ENCODE assay signal across 8 cellular contexts in genomic region chr7:151426486-151426905, GRCh38. TPM values are rescaled to one million over a fixed set of nuclear protein-coding genes. Genes with fewer than 3 reads are reported as not detected.
DNase-seq lines count a peak whose midpoint lies in the region; ATAC-seq lines count a peak whose summit lies in the region.

No MANE protein-coding gene starts in this region.

- peaks cover 12% of the 10 kb centered on the region; the same call in 1 of the 2 replicates for H3F3A ChIP-seq in GM23248 (ENCODE audit: insufficient read depth)

- in situ Hi-C loops in GM23248 (cut with MboI), result no loop called here

- no peak overlapping the region; the same call in 1 of the 2 replicates for H3K4me3 ChIP-seq in GM23248
- no peak overlapping the region for H3K4me3 ChIP-seq in skeletal muscle satellite cell (ENCODE audit: low read length)
- no peak overlapping the region for H3K4me3 ChIP-seq in Karpas-422 (ENCODE audit: low read length)

- peaks cover 6% of the 10 kb centered on the region; the same call in 1 of the 2 replicates for H3K27me3 ChIP-seq in GM23248 (replicated peaks; ENCODE audit: insufficient read depth)
- peaks cover 37% of the 10 kb centered on the region for H3K27me3 ChIP-seq in skeletal muscle satellite cell (ENCODE audit: control insufficient read depth, insufficient read depth, low read length)
- H3K27me3 ChIP-seq in Karpas-422 (ENCODE audit: low read length), result no peaks in the 10 kb centered on the region

- H3K27ac ChIP-seq in GM23248 (peak overlapping the region; percentile 45), Karpas-422 (ENCODE audit: low read length) (no peak overlapping the region)

- no peaks in the 10 kb centered on the region for H3K79me2 ChIP-seq in GM23248 (ENCODE audit: insufficient read depth)
- H3K79me2 ChIP-seq in Karpas-422 (ENCODE audit: low read length), result no peaks in the 10 kb centered on the region

- H3K4me1 ChIP-seq in GM23248 (ENCODE audit: insufficient read depth) (peaks cover 24% of the 10 kb centered on the region), skeletal muscle satellite cell (ENCODE audit: control insufficient read depth, insufficient read depth, low read length) (peaks cover 18% of the 10 kb centered on the region), Karpas-422 (ENCODE audit: low read length) (no peaks in the 10 kb centered on the region)

- ATAC-seq in left cardiac atrium, result peak; percentile 50 to 60
- ATAC-seq in esophagus mucosa, result no peak

- intact Hi-C loops in left cardiac atrium (cut with DNase I), result no loop called here

- H3K9me2 ChIP-seq in GM23248 (ENCODE audit: insufficient read depth) (no peaks in the 10 kb centered on the region), Karpas-422 (replicated peaks; ENCODE audit: insufficient read depth, low read length) (no peaks in the 10 kb centered on the region)

- peak overlapping the region; percentile 30 for H3K4me2 ChIP-seq in GM23248 (ENCODE audit: unreplicated experiment)
- H3K4me2 ChIP-seq in skeletal muscle satellite cell (ENCODE audit: low read length), result peak overlapping the region; percentile 51
- H3K4me2 ChIP-seq in Karpas-422 (ENCODE audit: low read depth, low read length, poor library complexity, severe bottlenecking), result no peak overlapping the region

- H3K9me3 ChIP-seq in GM23248 (ENCODE audit: low read depth) (no peaks in the 10 kb centered on the region), skeletal muscle satellite cell (replicated peaks; ENCODE audit: low read length) (peaks cover 4% of the 10 kb centered on the region), Karpas-422 (ENCODE audit: low read length) (no peaks in the 10 kb centered on the region)

- no peak overlapping the region for H2AFZ ChIP-seq in GM23248
- H2AFZ ChIP-seq in Karpas-422 (ENCODE audit: low read length), result no peak overlapping the region

- WGBS in GM23248 (ENCODE audit: low coverage in 1 of 2, low lambda C conversion rate in 2 of 2, missing lambda C conversion rate in 2 of 2), 2 experiments, result 19 to 25% methylated on average over 13 of the region's 13 CpGs

- H4K20me1 ChIP-seq in GM23248 (ENCODE audit: insufficient read depth) (no peaks in the 10 kb centered on the region), Karpas-422 (ENCODE audit: insufficient read depth, low read depth, low read length) (no peaks in the 10 kb centered on the region)

- no peak overlapping the region for H3K9ac ChIP-seq in GM23248
- H3K9ac ChIP-seq in skeletal muscle satellite cell (ENCODE audit: low read depth, low read length), result no peak overlapping the region
- no peak overlapping the region for H3K9ac ChIP-seq in Karpas-422 (ENCODE audit: low read length)

- H3K36me3 ChIP-seq in GM23248 (ENCODE audit: low read depth), result no peaks in the 10 kb centered on the region
- no peaks in the 10 kb centered on the region for H3K36me3 ChIP-seq in skeletal muscle satellite cell (ENCODE audit: insufficient read depth, low read length)
- H3K36me3 ChIP-seq in Karpas-422 (ENCODE audit: insufficient read depth, low read length), result no peaks in the 10 kb centered on the region

- DNase-seq in GM23248 (peak; percentile 86), T1000 (lab: John Stamatoyannopoulos, UW) (peak; percentile 73), left cardiac atrium (peak; percentile 85), Karpas-422 (no peak), Kasumi-1 (lab: John Stamatoyannopoulos, UW) (no peak)
- DNase-seq in stimulated activated CD4-positive, alpha-beta T cell treated with anti-CD3 and anti-CD28 coated beads, Interleukin-4, amount 100 ng/mL, for 4 hours, result no peak

RNA-seq across cellular contexts. Expression of gene CRYGN, which starts 13.4 kb away (rescaled TPM):
- not detected in 2 replicates for total RNA-seq in GM23248 (2014; rRNA removed; shearing (Covaris generic))
- polyA plus RNA-seq in GM23248 (2016; fragmentation: Nextera tagmentation; extraction: Ambion mirVana), result not detected in 2 replicates
- total RNA-seq in left cardiac atrium (under 1 TPM; 0.24 to 0.53 TPM), esophagus mucosa (not detected)
- 0.22 TPM in 1 of 2 replicates, not detected in the other for total RNA-seq in skeletal muscle satellite cell (2012; rRNA removed)
- not detected in 2 replicates for total RNA-seq in Karpas-422 (2014; rRNA removed; shearing (Covaris generic); ENCODE audit: low replicate concordance)

RNA-seq across cellular contexts. Expression of gene WDR86, which starts 16.7 kb away (rescaled TPM):
- 0.25 TPM in 1 of 2 replicates, not detected in the other for total RNA-seq in GM23248 (2014; rRNA removed; shearing (Covaris generic))
- polyA plus RNA-seq in GM23248 (2016; fragmentation: Nextera tagmentation; extraction: Ambion mirVana), result not detected in 2 replicates
- total RNA-seq in left cardiac atrium (under 1 TPM; 0.71 to 0.84 TPM), esophagus mucosa (0.48 TPM)
- total RNA-seq in skeletal muscle satellite cell (2012; rRNA removed), result 2.0 TPM in 1 of 2 replicates, not detected in the other
- total RNA-seq in Karpas-422 (2014; rRNA removed; shearing (Covaris generic); ENCODE audit: low replicate concordance), result not detected in 2 replicates

Comparison
In these comparisons a context has a peak if more than half of its experiments do, and no peak if none do; other contexts are left out.
1. DNase-seq: peak in GM23248 (single experiment), T1000 (single experiment) and left cardiac atrium (single experiment); none in stimulated activated CD4-positive, alpha-beta T cell treated with anti-CD3 and anti-CD28 coated beads, Interleukin-4, amount 100 ng/mL, for 4 hours (0 of 2), Karpas-422 (single experiment) and Kasumi-1 (0 of 2).